In genomic region chr19:9032136-9032626, GRCh38 we compare ENCODE assay signal across 32 cellular contexts. TPM values are rescaled to one million over a fixed set of nuclear protein-coding genes. Genes with fewer than 3 reads are reported as not detected.
DNase-seq lines count a peak whose midpoint lies in the region; ATAC-seq and TF ChIP-seq lines count a peak whose summit lies in the region.
"Had no signal": no experiment of that assay in that cellular context is flagged by ENCODE, and none has a peak within 500 bp of the region (broad histone marks: within the 10 kb centered on the region; RNA-seq: fewer than 3 reads in every experiment).

No MANE protein-coding gene starts in this region.

- no peak overlapping the region for H2AFZ ChIP-seq in PC-9
- H2AFZ ChIP-seq: hepatocyte had no signal

- H3K36me3 Mint-ChIP-seq in nephron progenitor cell (ENCODE audit: low read depth): no peaks in the 10 kb centered on the region
- H3K36me3 Mint-ChIP-seq: activated CD8-positive, alpha-beta memory T cell treated with anti-CD3 and anti-CD28 coated beads, Interleukin-2, amount 10 ng/mL, durations not matched to agents 7 days and 5 days; memory B cell had no signal

- intact Hi-C loops in PC-9 (cut with micrococcal nuclease; ENCODE audit: unreplicated experiment): loop anchor here (1.0 kb wide), 6 partner anchors 8 to 43 kb away; partner anchors contain the start of gene MUC16

- peaks cover 21% of the 10 kb centered on the region for H3K27me3 Mint-ChIP-seq in nephron progenitor cell (ENCODE audit: low read depth, poor library complexity)
- H3K27me3 Mint-ChIP-seq: activated CD8-positive, alpha-beta memory T cell treated with anti-CD3 and anti-CD28 coated beads, Interleukin-2, amount 10 ng/mL, durations not matched to agents 7 days and 5 days had no signal

- H3K4me1 ChIP-seq in PC-9 (replicated peaks; ENCODE audit: insufficient read depth): peaks cover 27% of the 10 kb centered on the region

- H3K79me2 ChIP-seq in PC-9 (ENCODE audit: low read depth): no peaks in the 10 kb centered on the region
- H3K79me2 ChIP-seq: hepatocyte had no signal

- H3K36me3 ChIP-seq in PC-9 (ENCODE audit: low read depth): no peaks in the 10 kb centered on the region
- H3K36me3 ChIP-seq: BLaER1, cardiac muscle cell, ovary, thoracic aorta had no signal

- H3K27ac ChIP-seq in PC-9: peak overlapping the region; percentile 52
- H3K27ac ChIP-seq: BLaER1, cardiac muscle cell, hepatocyte, ovary, thoracic aorta had no signal

- no peak for ATAC-seq in HG02678 (IDR thresholded peaks at IDR 0.05; ENCODE audit: unreplicated experiment)
- ATAC-seq: activated CD4-positive, CD25-positive, alpha-beta regulatory T cell treated with anti-CD3 and anti-CD28 coated beads, Interleukin-2, amount 50 U/mL, for 24 hours; activated CD8-positive, alpha-beta memory T cell treated with anti-CD3 and anti-CD28 coated beads, Interleukin-2, amount 10 ng/mL, durations not matched to agents 7 days and 5 days; activated naive CD8-positive, alpha-beta T cell treated with anti-CD3 and anti-CD28 coated beads, Interleukin-2, amount 50 U/mL, for 24 hours; activated T-cell treated with anti-CD3 and anti-CD28 coated beads, Interleukin-2, amount 50 U/mL, for 72 hours; HCT116; left lobe of liver; SK-N-SH treated with all-trans-retinoic acid at 6 μM for 48 hours; T-helper 17 cell had no signal

- peak overlapping the region; percentile 32 for H3K27ac Mint-ChIP-seq in nephron progenitor cell
- H3K27ac Mint-ChIP-seq: activated CD8-positive, alpha-beta memory T cell treated with anti-CD3 and anti-CD28 coated beads, Interleukin-2, amount 10 ng/mL, durations not matched to agents 7 days and 5 days; activated naive CD8-positive, alpha-beta T cell treated with anti-CD3 and anti-CD28 coated beads, Interleukin-2, amount 50 U/mL, for 24 hours; activated T-cell treated with anti-CD3 and anti-CD28 coated beads, Interleukin-2, amount 50 U/mL, for 72 hours; memory B cell; stimulated activated naive CD8-positive, alpha-beta T cell treated with anti-CD3 and anti-CD28 coated beads, Interleukin-15, Interleukin-2, amounts not matched to agents 100 ng/mL and 50 ng/mL, for 24 hours; T-helper 17 cell had no signal

- H3K4me2 ChIP-seq in PC-9: peak overlapping the region; percentile 48
- H3K4me2 ChIP-seq: BLaER1, hepatocyte had no signal

- H3K27me3 ChIP-seq in PC-9 (ENCODE audit: insufficient read depth, low read depth): no peaks in the 10 kb centered on the region
- H3K27me3 ChIP-seq: BLaER1, cardiac muscle cell, hepatocyte, ovary had no signal

- DNase-seq in DMS79 treated with DMSO at 0.1 percent for 48 hours (lab: John Stamatoyannopoulos, UW) (peak; percentile 71), LNCaP clone FGC (ENCODE audit: low read depth) (peak; percentile 74), PC-9 (peak; percentile 81 to 100), nephron progenitor cell (no peak), NCI-H82 treated with DMSO at 0.1 percent for 48 hours (lab: John Stamatoyannopoulos, UW; ENCODE audit: unreplicated experiment) (no peak), hippocampal formation (lab: John Stamatoyannopoulos, UW) (no peak)
- DNase-seq: activated CD4-positive, alpha-beta T cell treated with anti-CD3 and anti-CD28 coated beads, Interleukin-2, amount 50 U/mL, for 4 hours; activated CD8-positive, alpha-beta memory T cell treated with anti-CD3 and anti-CD28 coated beads, Interleukin-2, amount 10 ng/mL, durations not matched to agents 7 days and 5 days; activated naive CD8-positive, alpha-beta T cell treated with anti-CD3 and anti-CD28 coated beads, Interleukin-2, amount 50 U/mL, for 24 hours; activated T-cell treated with anti-CD3 and anti-CD28 coated beads, Interleukin-2, amount 50 U/mL, for 72 hours; DND-41; effector CD4-positive, alpha-beta T cell; GF-D8; NCI-H1694 treated with DMSO at 0.1 percent for 48 hours; NCI-H226; NCI-H82; ovary; stimulated activated CD4-positive, alpha-beta T cell treated with anti-CD3 and anti-CD28 coated beads, Interleukin-1b, Interleukin-23, amount 100 ng/mL, for 48 hours; T-helper 17 cell had no signal

- peaks cover 32% of the 10 kb centered on the region for H3F3A ChIP-seq in PC-9 (ENCODE audit: insufficient read depth, low read depth)

- H3K9me2 ChIP-seq in PC-9 (ENCODE audit: insufficient read depth): no peaks in the 10 kb centered on the region

- CTCF ChIA-PET in PC-9 (lab: Charles Lee): interaction anchor here (0.7 to 1.0 kb wide), 2 partner anchors 14 to 1893 kb away, joined by 3 to 7 read pairs; no protein-coding TSS in a partner anchor

- no TSS peak for BruUV-seq in PC-9 (replicated peaks; lab: Mats Ljungman, UMichigan)

- POLR2A ChIA-PET in PC-9 (lab: Charles Lee; ENCODE audit: unreplicated experiment): interaction anchor here (0.6 to 1.3 kb wide), 8 partner anchors 12 to 201 kb away, joined by 3 to 11 read pairs (median 6); partner anchors contain the start of gene MUC16

- no peaks in the 10 kb centered on the region for H3K9me3 Mint-ChIP-seq in nephron progenitor cell
- H3K9me3 Mint-ChIP-seq: activated naive CD8-positive, alpha-beta T cell treated with anti-CD3 and anti-CD28 coated beads, Interleukin-2, amount 50 U/mL, for 24 hours; activated T-cell treated with anti-CD3 and anti-CD28 coated beads, Interleukin-2, amount 50 U/mL, for 72 hours; stimulated activated naive CD8-positive, alpha-beta T cell treated with anti-CD3 and anti-CD28 coated beads, Interleukin-15, Interleukin-2, amounts not matched to agents 100 ng/mL and 50 ng/mL, for 24 hours had no signal

- no peaks in the 10 kb centered on the region for H3K9me3 ChIP-seq in PC-9 (ENCODE audit: insufficient read depth, low read depth)
- H3K9me3 ChIP-seq: BLaER1, ovary, thoracic aorta had no signal

- TF ChIP-seq CTCF in LNCaP clone FGC (IDR thresholded peaks at IDR 0.05; ENCODE audit: control insufficient read depth, extremely low read depth, insufficient read depth) (no peak), PC-9 (conservative IDR thresholded peaks at IDR 0.05) (no peak), nephron progenitor cell (IDR thresholded peaks at IDR 0.05) (no peak)

- no peak overlapping the region for H3K4me3 ChIP-seq in LNCaP clone FGC (ENCODE audit: low read depth, low read length)
- no peak overlapping the region for H3K4me3 ChIP-seq in PC-9
- H3K4me3 ChIP-seq: BLaER1, cardiac muscle cell, hepatocyte, ovary, thoracic aorta had no signal

- peaks cover 14% of the 10 kb centered on the region for H3K4me1 Mint-ChIP-seq in nephron progenitor cell
- H3K4me1 Mint-ChIP-seq: activated CD8-positive, alpha-beta memory T cell treated with anti-CD3 and anti-CD28 coated beads, Interleukin-2, amount 10 ng/mL, durations not matched to agents 7 days and 5 days; activated naive CD8-positive, alpha-beta T cell treated with anti-CD3 and anti-CD28 coated beads, Interleukin-2, amount 50 U/mL, for 24 hours; memory B cell; T-helper 17 cell had no signal

- no peaks in the 10 kb centered on the region for H4K20me1 ChIP-seq in PC-9 (ENCODE audit: insufficient read depth)
- H4K20me1 ChIP-seq: BLaER1 had no signal

- H3K4me3 Mint-ChIP-seq in nephron progenitor cell: no peak overlapping the region
- H3K4me3 Mint-ChIP-seq: activated CD8-positive, alpha-beta memory T cell treated with anti-CD3 and anti-CD28 coated beads, Interleukin-2, amount 10 ng/mL, durations not matched to agents 7 days and 5 days; activated naive CD8-positive, alpha-beta T cell treated with anti-CD3 and anti-CD28 coated beads, Interleukin-2, amount 50 U/mL, for 24 hours; activated T-cell treated with anti-CD3 and anti-CD28 coated beads, Interleukin-2, amount 50 U/mL, for 72 hours; memory B cell; stimulated activated naive CD8-positive, alpha-beta T cell treated with anti-CD3 and anti-CD28 coated beads, Interleukin-15, Interleukin-2, amounts not matched to agents 100 ng/mL and 50 ng/mL, for 24 hours; T-helper 17 cell had no signal

RNA-seq across cellular contexts. Expression of gene MUC16, which starts 22.0 kb away (rescaled TPM):
- total RNA-seq in PC-9 (2021): 75.0 and 85.0 TPM in 2 replicates
- total RNA-seq: astrocyte, cardiac muscle cell, left lobe of liver, LHCN-M2 had no signal

RNA-seq across cellular contexts. Expression of gene OR1M1, which starts 54.7 kb away (rescaled TPM):
- not detected in 2 replicates for total RNA-seq in PC-9 (2021)
- total RNA-seq: activated CD8-positive, alpha-beta memory T cell treated with anti-CD3 and anti-CD28 coated beads, Interleukin-2, amount 10 ng/mL, durations not matched to agents 7 days and 5 days; activated T-cell treated with anti-CD3 and anti-CD28 coated beads, Interleukin-2, amount 50 U/mL, for 72 hours; astrocyte; cardiac muscle cell; hepatocyte; left lobe of liver; LHCN-M2; T-helper 17 cell; thoracic aorta had no signal

Comparison
In these comparisons a context has a peak if more than half of its experiments do, and no peak if none do; other contexts are left out.
1. DNase-seq: peak in DMS79 treated with DMSO at 0.1 percent for 48 hours (single experiment), LNCaP clone FGC (single experiment) and PC-9 (2 of 2); none in nephron progenitor cell (single experiment), NCI-H82 treated with DMSO at 0.1 percent for 48 hours (single experiment) and hippocampal formation (0 of 2).